12 cellular contexts compared by ENCODE assay signal in genomic region chr5:14914603-14915277, GRCh38.
DNase-seq lines count a peak whose midpoint lies in the region; ATAC-seq, FAIRE-seq and TF ChIP-seq lines count a peak whose summit lies in the region.
"Had no signal": no experiment of that assay in that cellular context is flagged by ENCODE, and none has a peak within 500 bp of the region (broad histone marks: within the 10 kb centered on the region; RNA-seq: fewer than 3 reads in every experiment).

No MANE protein-coding gene starts in this region.

- ATAC-seq in SK-N-SH treated with all-trans-retinoic acid at 6 μM for 48 hours = peak; percentile 83
- no peak for ATAC-seq in GM21526 (IDR thresholded peaks at IDR 0.05; ENCODE audit: low FRiP score, unreplicated experiment)

- peak overlapping the region; percentile 93 for H3K27ac Mint-ChIP-seq in activated naive CD4-positive, alpha-beta T cell treated with anti-CD3 and anti-CD28 coated beads, Interleukin-2, amount 50 U/mL, for 24 hours
- H3K27ac Mint-ChIP-seq: activated T-helper 2 cell treated with anti-CD3 and anti-CD28 coated beads, Interferon-gamma antibody, Interleukin-2, Interleukin-4, amounts not matched to agents 10 μg/mL and 5 μg/mL and 100 μg/mL, durations not matched to agents 14 hours and 24 hours and 36 hours had no signal

- peak overlapping the region; percentile 24 for H3K4me3 Mint-ChIP-seq in activated naive CD4-positive, alpha-beta T cell treated with anti-CD3 and anti-CD28 coated beads, Interleukin-2, amount 50 U/mL, for 24 hours

- no peaks in the 10 kb centered on the region for H3K27me3 Mint-ChIP-seq in activated naive CD4-positive, alpha-beta T cell treated with anti-CD3 and anti-CD28 coated beads, Interleukin-2, amount 50 U/mL, for 24 hours

- TF ChIP-seq CTCF in fibroblast of pulmonary artery (IDR thresholded peaks at IDR 0.05; ENCODE audit: low read length, missing control alignments) = no peak

- no peak for FAIRE-seq in urothelium cell line (lab: Jason Lieb, UNC)

- peaks cover 24% of the 10 kb centered on the region for H3K4me1 Mint-ChIP-seq in activated naive CD4-positive, alpha-beta T cell treated with anti-CD3 and anti-CD28 coated beads, Interleukin-2, amount 50 U/mL, for 24 hours

- no peak overlapping the region for H3K4me3 ChIP-seq in fibroblast of pulmonary artery (replicated peaks; ENCODE audit: low read depth, low read length)
- H3K4me3 ChIP-seq: colonic mucosa, Peyer's patch had no signal

- peaks cover 8% of the 10 kb centered on the region for H3K9me3 Mint-ChIP-seq in activated naive CD4-positive, alpha-beta T cell treated with anti-CD3 and anti-CD28 coated beads, Interleukin-2, amount 50 U/mL, for 24 hours

- H3K36me3 Mint-ChIP-seq in activated naive CD4-positive, alpha-beta T cell treated with anti-CD3 and anti-CD28 coated beads, Interleukin-2, amount 50 U/mL, for 24 hours = no peaks in the 10 kb centered on the region

- DNase-seq in activated naive CD4-positive, alpha-beta T cell treated with Interleukin-2 at 50 U/mL for 16 hours = no peak
- peak; percentile 43 for DNase-seq in fibroblast of pulmonary artery (ENCODE audit: low read depth)
- peak; percentile 44 for DNase-seq in urothelium cell line (ENCODE audit: low spot score)
- no peak for DNase-seq in hippocampal formation (lab: John Stamatoyannopoulos, UW)
- DNase-seq in NCI-H510A treated with DMSO at 0.1 percent for 48 hours (lab: John Stamatoyannopoulos, UW) = no peak
- DNase-seq: colonic mucosa, NCI-H345, Peyer's patch had no signal

TF ChIP-seq in SK-N-SH treated with all-trans-retinoic acid at 6 μM for 48 hours, 23 proteins besides CTCF, POLR2A, EP300 and RAD21:
- no peak for TF ChIP-seq SNAI2 (CRISPR knock-in tag; IDR thresholded peaks at IDR 0.05)
- peak; percentile 80 for TF ChIP-seq ISL1 (CRISPR knock-in tag; IDR thresholded peaks at IDR 0.05)

Comparison
In these comparisons a context has a peak if more than half of its experiments do, and no peak if none do; other contexts are left out.
1. DNase-seq: peak in fibroblast of pulmonary artery (single experiment) and urothelium cell line (single experiment); none in activated naive CD4-positive, alpha-beta T cell treated with Interleukin-2 at 50 U/mL for 16 hours (single experiment), hippocampal formation (0 of 2) and NCI-H510A treated with DMSO at 0.1 percent for 48 hours (single experiment).